21 cellular contexts compared by ENCODE assay signal in the genomic region with DNA sequence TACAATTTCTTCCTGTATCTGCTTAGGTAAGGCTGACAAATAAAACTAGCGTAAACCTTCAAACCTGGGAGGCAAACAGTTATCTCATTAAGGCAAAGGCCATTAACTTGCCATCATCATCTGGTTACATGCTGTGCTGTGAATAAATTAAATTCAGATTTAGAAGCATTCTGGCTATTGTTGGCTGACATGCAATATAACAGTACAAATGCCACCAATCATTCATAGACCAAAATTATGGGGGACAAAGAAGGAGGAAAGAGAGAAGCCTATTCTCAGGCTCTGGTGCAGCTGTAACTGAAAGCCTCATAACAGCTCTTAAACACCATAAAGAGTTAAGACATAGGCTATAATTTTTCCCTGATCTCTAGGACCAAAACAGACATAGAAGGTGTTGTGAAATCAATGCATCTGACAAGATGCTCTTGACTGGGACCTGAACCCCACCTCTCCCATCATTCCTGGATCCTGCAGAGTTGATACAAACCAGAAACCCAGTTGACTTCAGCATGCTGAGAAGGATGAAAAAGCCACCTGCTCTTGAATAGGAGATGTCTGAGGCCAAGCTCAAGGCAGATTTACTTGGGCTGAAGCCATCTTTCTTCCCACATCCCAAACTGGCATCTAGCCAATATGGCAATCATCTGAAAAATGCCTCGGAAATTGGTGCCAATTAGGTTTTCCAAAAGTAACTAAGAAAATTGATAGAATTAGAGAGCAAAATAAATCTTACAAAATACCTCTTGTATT.
A peak's percentile ranks its signal among the peaks of the same experiment; 100 is the strongest.
DNase-seq lines count a peak whose midpoint lies in the region; ATAC-seq and TF ChIP-seq lines count a peak whose summit lies in the region.
"Had no signal": no experiment of that assay in that cellular context is flagged by ENCODE, and none has a peak within 500 bp of the region (broad histone marks: within the 10 kb centered on the region; RNA-seq: fewer than 3 reads in every experiment).

No MANE protein-coding gene starts in this region.

- H2BK15ac ChIP-seq in IMR-90 (ENCODE audit: low read depth, low read length), result no peak overlapping the region

- intact Hi-C loops in IMR-90 (cut with micrococcal nuclease), result no loop called here

- no peaks in the 10 kb centered on the region for H3K9me1 ChIP-seq in IMR-90 (ENCODE audit: insufficient read depth, low read length)

- H3K27me3 Mint-ChIP-seq in natural killer cell treated with Interleukin-12 subunit alpha and Interleukin-12 subunit beta and Interleukin-15 and Interleukin-18, amount 100 ng/mL, for 72 hours, result no peaks in the 10 kb centered on the region

- H2AK5ac ChIP-seq in IMR-90 (ENCODE audit: low read depth, low read length), result no peak overlapping the region

- H3K79me1 ChIP-seq in IMR-90 (ENCODE audit: low read depth in 1 of 2, low read length in 2 of 2), result no peaks in the 10 kb centered on the region

- no peak overlapping the region for H3K27ac Mint-ChIP-seq in natural killer cell treated with Interleukin-12 subunit alpha and Interleukin-12 subunit beta and Interleukin-15 and Interleukin-18, amount 100 ng/mL, for 72 hours
- H3K27ac Mint-ChIP-seq: CD14-positive monocyte; T-helper 1 cell treated with Interleukin-12 subunit alpha and Interleukin-12 subunit beta and Interleukin-4 antibody, amounts not matched to agents 30 μg/mL and 1 μg/mL, for 36 hours had no signal

- H2BK120ac ChIP-seq in IMR-90 (ENCODE audit: low read depth, low read length), result no peak overlapping the region

- TF ChIP-seq CTCF in IMR-90 (conservative IDR thresholded peaks at IDR 0.05; ENCODE audit: low read depth, low read length), result no peak

- no peak overlapping the region for H3K4me2 ChIP-seq in IMR-90 (ENCODE audit: low read depth, low read length)

- no CpG with 5 or more reads among the region's 2 CpGs for WGBS in IMR-90 (ENCODE audit: extremely low coverage in 2 of 2, insufficient read length in 1 of 2), 2 experiments

- no peak overlapping the region for H3K27ac ChIP-seq in IMR-90 (ENCODE audit: insufficient read depth, low read length)
- H3K27ac ChIP-seq: SJCRH30 had no signal

- H3K4me1 ChIP-seq in IMR-90 (ENCODE audit: control insufficient read depth, insufficient read depth, low read length), result no peaks in the 10 kb centered on the region
- H3K4me1 ChIP-seq: SJCRH30 had no signal

- no peaks in the 10 kb centered on the region for H4K20me1 ChIP-seq in IMR-90 (ENCODE audit: insufficient read depth, low read length)

- H3K4me3 Mint-ChIP-seq in natural killer cell treated with Interleukin-12 subunit alpha and Interleukin-12 subunit beta and Interleukin-15 and Interleukin-18, amount 100 ng/mL, for 72 hours, result no peak overlapping the region
- H3K4me3 Mint-ChIP-seq: CD14-positive monocyte; T-helper 1 cell treated with Interleukin-12 subunit alpha and Interleukin-12 subunit beta and Interleukin-4 antibody, amounts not matched to agents 30 μg/mL and 1 μg/mL, for 36 hours had no signal

- H3K56ac ChIP-seq in IMR-90 (ENCODE audit: extremely low read depth, insufficient read depth, low read length), result no peak overlapping the region

- POLR2A ChIA-PET in IMR-90 (lab: Charles Lee; ENCODE audit: unreplicated experiment), result no interaction called here

- no peak overlapping the region for H2AK9ac ChIP-seq in IMR-90 (replicated peaks; ENCODE audit: low read depth, low read length, poor library complexity)

- H3K9me3 Mint-ChIP-seq in natural killer cell treated with Interleukin-12 subunit alpha and Interleukin-12 subunit beta and Interleukin-15 and Interleukin-18, amount 100 ng/mL, for 72 hours, result peaks cover 17% of the 10 kb centered on the region
- H3K9me3 Mint-ChIP-seq: T-helper 1 cell treated with Interleukin-12 subunit alpha and Interleukin-12 subunit beta and Interleukin-4 antibody, amounts not matched to agents 30 μg/mL and 1 μg/mL, for 36 hours had no signal

- H3K27me3 ChIP-seq in IMR-90 (ENCODE audit: control insufficient read depth, insufficient read depth, low read length), result peaks cover 2% of the 10 kb centered on the region
- H3K27me3 ChIP-seq: SJCRH30 had no signal

- DNase-seq in NCI-H748 (lab: John Stamatoyannopoulos, UW; ENCODE audit: unreplicated experiment) (peak; percentile 69), NCI-H748 treated with DMSO at 0.1 percent for 48 hours (lab: John Stamatoyannopoulos, UW) (no peak), IMR-90 (no peak), NCI-H446 treated with DMSO at 0.1 percent for 48 hours (lab: John Stamatoyannopoulos, UW) (peak; percentile 87), cerebellar cortex (ENCODE audit: low spot score) (peak; percentile 66)
- no peak for DNase-seq in natural killer cell treated with Interleukin-12 subunit alpha and Interleukin-12 subunit beta and Interleukin-15 and Interleukin-18, amount 100 ng/mL, for 72 hours (ENCODE audit: low spot score)
- DNase-seq in stimulated activated CD4-positive, alpha-beta T cell treated with anti-CD3 and anti-CD28 coated beads, Interleukin-4, amount 100 ng/mL, for 4 hours, result no peak
- DNase-seq: 8988T, EL, Karpas-422, MV-4-11, NCI-H1105 treated with DMSO at 0.1 percent for 48 hours, NCI-H187 treated with DMSO at 0.1 percent for 48 hours, NCI-H345, NCI-H526, SJCRH30 had no signal

- no peak overlapping the region for H2BK20ac ChIP-seq in IMR-90 (ENCODE audit: low read depth, low read length)

- no peak overlapping the region for H3K18ac ChIP-seq in IMR-90 (ENCODE audit: low read depth, low read length)

- dilution Hi-C loops in IMR-90 (cut with HindIII; ENCODE audit: low sequenced_read_pairs, unreplicated experiment), result no loop called here

- no peak overlapping the region for H4K5ac ChIP-seq in IMR-90 (ENCODE audit: low read depth, low read length)

- TF ChIP-seq POLR2A in IMR-90 (IDR thresholded peaks at IDR 0.05; ENCODE audit: low read depth, low read length), result no peak

- no peak overlapping the region for H4K91ac ChIP-seq in IMR-90 (ENCODE audit: insufficient read depth, low read depth, low read length)

- no peak overlapping the region for H3K4ac ChIP-seq in IMR-90 (ENCODE audit: low read depth, low read length)

- no peak overlapping the region for H2BK5ac ChIP-seq in IMR-90 (ENCODE audit: low read depth, low read length, poor library complexity, severe bottlenecking)

- in situ Hi-C loops in IMR-90 (cut with MboI; ENCODE audit: low sequenced_read_pairs), result no loop called here

- no peak for TF ChIP-seq RAD21 in IMR-90 (IDR thresholded peaks at IDR 0.05; ENCODE audit: low read length)

- no TSS peak for BruUV-seq in IMR-90 (replicated peaks; lab: Mats Ljungman, UMichigan)

- CTCF ChIA-PET in IMR-90 (lab: Yijun Ruan, JAX), result no interaction called here

- no peak overlapping the region for H4K8ac ChIP-seq in IMR-90 (ENCODE audit: low read depth in 2 of 2, low read length in 2 of 2)

- H3K14ac ChIP-seq in IMR-90 (replicated peaks; ENCODE audit: low read depth, low read length), result no peak overlapping the region

- no peaks in the 10 kb centered on the region for H3K9me3 ChIP-seq in IMR-90 (ENCODE audit: control insufficient read depth, insufficient read depth, low read length)
- H3K9me3 ChIP-seq: SJCRH30 had no signal

- no peak for ATAC-seq in IMR-90 (ENCODE audit: low read depth)
- no peak for ATAC-seq in natural killer cell treated with Interleukin-12 subunit alpha and Interleukin-12 subunit beta and Interleukin-15 and Interleukin-18, amount 100 ng/mL, for 72 hours
- no peak for ATAC-seq in HG02852 (IDR thresholded peaks at IDR 0.05; ENCODE audit: unreplicated experiment)
- ATAC-seq: HCT116, Panc1 had no signal

- H3K4me3 ChIP-seq in IMR-90 (ENCODE audit: insufficient read depth, low read depth, low read length), result no peak overlapping the region
- H3K4me3 ChIP-seq: SJCRH30 had no signal

- H3K4me1 Mint-ChIP-seq in natural killer cell treated with Interleukin-12 subunit alpha and Interleukin-12 subunit beta and Interleukin-15 and Interleukin-18, amount 100 ng/mL, for 72 hours (ENCODE audit: low read depth in 2 of 2), result no peaks in the 10 kb centered on the region
- H3K4me1 Mint-ChIP-seq: CD14-positive monocyte had no signal

- no peak overlapping the region for H3K9ac ChIP-seq in IMR-90 (ENCODE audit: low read depth, low read length)

- no peaks in the 10 kb centered on the region for H3K36me3 ChIP-seq in IMR-90 (ENCODE audit: control insufficient read depth, insufficient read depth, low read length)
- H3K36me3 ChIP-seq: SJCRH30 had no signal

- no peak overlapping the region for H2AFZ ChIP-seq in IMR-90 (replicated peaks; ENCODE audit: low read length, poor library complexity)

- H3K36me3 Mint-ChIP-seq in natural killer cell treated with Interleukin-12 subunit alpha and Interleukin-12 subunit beta and Interleukin-15 and Interleukin-18, amount 100 ng/mL, for 72 hours, result no peaks in the 10 kb centered on the region
- H3K36me3 Mint-ChIP-seq: CD14-positive monocyte had no signal

- H3K23ac ChIP-seq in IMR-90 (ENCODE audit: low read depth, low read length), result no peak overlapping the region

TF ChIP-seq in IMR-90, 13 proteins besides CTCF, POLR2A, EP300 and RAD21:
- TF ChIP-seq SMC3 (IDR thresholded peaks at IDR 0.05; ENCODE audit: low read depth, low read length) (no peak), CHD1 (IDR thresholded peaks at IDR 0.05; ENCODE audit: low read depth, low read length) (no peak), CEBPB (IDR thresholded peaks at IDR 0.05; ENCODE audit: low read depth, low read length) (peak; percentile 47), MAZ (IDR thresholded peaks at IDR 0.05; ENCODE audit: borderline replicate concordance, low read depth, low read length) (no peak), FOS (IDR thresholded peaks at IDR 0.05; ENCODE audit: low read depth, low read length) (no peak), RCOR1 (IDR thresholded peaks at IDR 0.05; ENCODE audit: insufficient replicate concordance, low read length) (no peak), BHLHE40 (IDR thresholded peaks at IDR 0.05; ENCODE audit: low read depth, low read length) (no peak)

Comparison
In these comparisons a context has a peak if more than half of its experiments do, and no peak if none do; other contexts are left out.
1. DNase-seq: peak in NCI-H748 (single experiment), NCI-H446 treated with DMSO at 0.1 percent for 48 hours (single experiment) and cerebellar cortex (single experiment); none in NCI-H748 treated with DMSO at 0.1 percent for 48 hours (single experiment), IMR-90 (single experiment), natural killer cell treated with Interleukin-12 subunit alpha and Interleukin-12 subunit beta and Interleukin-15 and Interleukin-18, amount 100 ng/mL, for 72 hours (single experiment) and stimulated activated CD4-positive, alpha-beta T cell treated with anti-CD3 and anti-CD28 coated beads, Interleukin-4, amount 100 ng/mL, for 4 hours (0 of 2).